ENCODE assay signal across 8 cellular contexts in the genomic region with DNA sequence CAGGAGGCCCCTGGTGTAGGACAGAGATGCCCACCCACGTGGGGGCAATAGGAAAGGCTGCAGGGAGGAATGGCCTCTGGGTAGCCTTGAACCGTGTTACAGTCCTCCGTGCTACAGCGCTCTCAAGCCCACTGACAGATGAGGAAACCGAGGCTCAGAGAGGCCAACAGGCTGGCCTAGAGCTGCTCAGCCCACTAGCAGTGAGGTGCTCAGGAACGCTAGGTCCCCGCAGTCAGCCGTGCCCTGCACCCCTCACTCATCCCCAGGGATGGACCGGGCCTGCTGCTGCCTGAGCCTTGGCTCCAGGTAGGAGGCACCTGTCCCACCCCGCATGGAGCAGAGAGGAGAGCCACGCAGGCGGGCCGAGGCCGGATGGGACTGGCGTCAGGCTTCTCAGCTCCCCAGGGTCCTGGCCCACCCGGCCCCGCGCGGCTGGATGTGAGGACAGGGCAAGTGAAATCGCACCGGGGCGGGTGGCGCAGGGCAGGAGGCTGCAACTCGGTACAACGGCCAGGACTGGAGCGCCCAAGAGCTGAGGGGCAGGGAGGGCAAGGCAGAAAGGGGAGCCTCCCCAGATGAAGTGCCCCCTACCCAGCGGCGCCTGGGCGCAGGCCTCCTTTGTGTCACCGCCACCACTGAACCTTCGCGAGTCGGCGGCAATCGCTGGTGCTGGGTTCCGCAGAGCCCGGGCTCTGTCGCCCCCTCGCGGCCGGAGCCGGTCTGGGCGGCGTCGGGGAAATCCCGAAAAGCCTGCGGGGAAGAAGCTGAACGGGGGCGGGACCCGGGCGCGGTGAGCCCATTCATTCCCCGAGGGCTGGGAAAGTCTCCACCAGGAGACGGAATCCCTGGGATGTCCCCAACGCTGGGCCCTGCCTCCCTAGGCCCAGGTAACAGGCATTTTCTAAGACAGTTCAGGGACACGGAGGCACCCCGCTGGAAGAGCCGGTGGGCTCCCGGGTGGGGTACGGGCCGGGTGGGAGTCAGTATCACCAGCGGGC. TPM values are rescaled to one million over a fixed set of nuclear protein-coding genes. Genes with fewer than 3 reads are reported as not detected.
DNase-seq lines count a peak whose midpoint lies in the region; ATAC-seq and TF ChIP-seq lines count a peak whose summit lies in the region.

No MANE protein-coding gene starts in this region.

- DNase-seq in GM06990 (ENCODE audit: extremely low read depth, insufficient read length), result peak; percentile 84
- DNase-seq in Karpas-422, result peak; percentile 93
- DNase-seq in RWPE1 (ENCODE audit: low spot score), result peak; percentile 71
- DNase-seq in activated T-helper 2 cell treated with anti-CD3 and anti-CD28 coated beads, Interferon-gamma antibody, Interleukin-2, Interleukin-4, amounts not matched to agents 10 μg/mL and 5 μg/mL and 100 μg/mL, durations not matched to agents 14 hours and 24 hours and 36 hours (ENCODE audit: low spot score), result peak; percentile 79
- DNase-seq in foreskin fibroblast, result peak in 1 of 2 donors; percentile 91
- peak; percentile 96 for DNase-seq in osteocyte (ENCODE audit: extremely low spot score, unreplicated experiment)
- peak; percentile 78 to 85 for DNase-seq in thyroid gland

- peak overlapping the region; percentile 57 for H3K9ac ChIP-seq in Karpas-422 (ENCODE audit: low read length)

- H3K4me3 ChIP-seq in GM06990 (replicated peaks; ENCODE audit: low read depth, low read length) (peak overlapping the region; percentile 54), Karpas-422 (ENCODE audit: low read length) (peak overlapping the region; percentile 60; the same call in 1 of the 2 replicates), foreskin fibroblast (ENCODE audit: low read depth in 1 of 2, low read length in 2 of 2) (no peak overlapping the region), thyroid gland (replicated peaks in 1 of 3) (no peak overlapping the region)

- H3K4me3 Mint-ChIP-seq in activated T-helper 2 cell treated with anti-CD3 and anti-CD28 coated beads, Interferon-gamma antibody, Interleukin-2, Interleukin-4, amounts not matched to agents 10 μg/mL and 5 μg/mL and 100 μg/mL, durations not matched to agents 14 hours and 24 hours and 36 hours (ENCODE audit: low read depth), result no peak overlapping the region
- no peak overlapping the region for H3K4me3 Mint-ChIP-seq in osteocyte (ENCODE audit: unreplicated experiment)

- H3K27me3 Mint-ChIP-seq in activated T-helper 2 cell treated with anti-CD3 and anti-CD28 coated beads, Interferon-gamma antibody, Interleukin-2, Interleukin-4, amounts not matched to agents 10 μg/mL and 5 μg/mL and 100 μg/mL, durations not matched to agents 14 hours and 24 hours and 36 hours (ENCODE audit: low read depth), result peaks cover 10% of the 10 kb centered on the region
- H3K27me3 Mint-ChIP-seq in osteocyte (ENCODE audit: unreplicated experiment), result no peaks in the 10 kb centered on the region

- POLR2A ChIA-PET in RWPE1 (lab: Yijun Ruan, JAX; ENCODE audit: low non-redundant PET), result no interaction called here

- peak overlapping the region; percentile 64 for H3K4me2 ChIP-seq in Karpas-422 (ENCODE audit: low read depth, low read length, poor library complexity, severe bottlenecking)

- 23 to 33% methylated on average over 21 to 57 of the region's 62 CpGs for WGBS in thyroid gland, 2 donors

- H2AFZ ChIP-seq in Karpas-422 (ENCODE audit: low read length), result peak overlapping the region; percentile 66; the same call in 1 of the 2 replicates

- H4K20me1 ChIP-seq in Karpas-422 (ENCODE audit: insufficient read depth, low read depth, low read length), result no peaks in the 10 kb centered on the region

- H3K27ac ChIP-seq in Karpas-422 (ENCODE audit: low read length), result peak overlapping the region; percentile 96
- H3K27ac ChIP-seq in RWPE1, result no peak overlapping the region
- no peak overlapping the region for H3K27ac ChIP-seq in thyroid gland

- H3K27me3 ChIP-seq in GM06990 (replicated peaks; ENCODE audit: control insufficient read depth, insufficient read depth, low read length) (no peaks in the 10 kb centered on the region), Karpas-422 (ENCODE audit: low read length) (no peaks in the 10 kb centered on the region), thyroid gland (no peaks in the 10 kb centered on the region)

- H3K36me3 Mint-ChIP-seq in activated T-helper 2 cell treated with anti-CD3 and anti-CD28 coated beads, Interferon-gamma antibody, Interleukin-2, Interleukin-4, amounts not matched to agents 10 μg/mL and 5 μg/mL and 100 μg/mL, durations not matched to agents 14 hours and 24 hours and 36 hours (ENCODE audit: low read depth), result no peaks in the 10 kb centered on the region
- no peaks in the 10 kb centered on the region for H3K36me3 Mint-ChIP-seq in osteocyte (ENCODE audit: unreplicated experiment)

- peaks cover 7% of the 10 kb centered on the region for H3K4me1 Mint-ChIP-seq in activated T-helper 2 cell treated with anti-CD3 and anti-CD28 coated beads, Interferon-gamma antibody, Interleukin-2, Interleukin-4, amounts not matched to agents 10 μg/mL and 5 μg/mL and 100 μg/mL, durations not matched to agents 14 hours and 24 hours and 36 hours (ENCODE audit: low read depth)
- peaks cover 16% of the 10 kb centered on the region for H3K4me1 Mint-ChIP-seq in osteocyte (ENCODE audit: unreplicated experiment)

- H3K27ac Mint-ChIP-seq in activated T-helper 2 cell treated with anti-CD3 and anti-CD28 coated beads, Interferon-gamma antibody, Interleukin-2, Interleukin-4, amounts not matched to agents 10 μg/mL and 5 μg/mL and 100 μg/mL, durations not matched to agents 14 hours and 24 hours and 36 hours, result no peak overlapping the region
- no peak overlapping the region for H3K27ac Mint-ChIP-seq in osteocyte (ENCODE audit: unreplicated experiment)

- no peaks in the 10 kb centered on the region for H3K9me2 ChIP-seq in Karpas-422 (replicated peaks; ENCODE audit: insufficient read depth, low read length)

- TF ChIP-seq CTCF in GM06990 (IDR thresholded peaks at IDR 0.05; ENCODE audit: insufficient read depth, low read length, poor library complexity, severe bottlenecking), result peak; percentile 97
- TF ChIP-seq CTCF in RWPE1 (conservative IDR thresholded peaks at IDR 0.05; ENCODE audit: low read depth), result peak; percentile 95
- TF ChIP-seq CTCF in foreskin fibroblast (IDR thresholded peaks at IDR 0.05; ENCODE audit: low read depth, low read length), result peak; percentile 92
- peak; percentile 99 for TF ChIP-seq CTCF in osteocyte (IDR thresholded peaks at IDR 0.05)
- TF ChIP-seq CTCF in thyroid gland (IDR thresholded peaks at IDR 0.05), result peak; percentile 78 to 97 (median 96)

- H3K79me2 ChIP-seq in Karpas-422 (ENCODE audit: low read length), result no peaks in the 10 kb centered on the region

- no peak for ATAC-seq in HG02938 (IDR thresholded peaks at IDR 0.05; ENCODE audit: unreplicated experiment)

- no peaks in the 10 kb centered on the region for H3K9me3 Mint-ChIP-seq in activated T-helper 2 cell treated with anti-CD3 and anti-CD28 coated beads, Interferon-gamma antibody, Interleukin-2, Interleukin-4, amounts not matched to agents 10 μg/mL and 5 μg/mL and 100 μg/mL, durations not matched to agents 14 hours and 24 hours and 36 hours
- no peaks in the 10 kb centered on the region for H3K9me3 Mint-ChIP-seq in osteocyte (ENCODE audit: unreplicated experiment)

- TF ChIP-seq POLR2A in thyroid gland (IDR thresholded peaks at IDR 0.05), result no peak

- intact Hi-C loops in activated T-helper 2 cell treated with anti-CD3 and anti-CD28 coated beads, Interferon-gamma antibody, Interleukin-2, Interleukin-4, amounts not matched to agents 10 μg/mL and 5 μg/mL and 100 μg/mL, durations not matched to agents 14 hours and 24 hours and 36 hours (cut with micrococcal nuclease), result loop anchor here (2.0 to 5.0 kb wide), 2 partner anchors 83 to 307 kb away; a partner anchor contains a TSS
- intact Hi-C loops in thyroid gland (cut with DNase I), result loop anchor here (5.0 to 10.0 kb wide), 2 partner anchors 82 to 305 kb away; a partner anchor contains a TSS

- H3K4me1 ChIP-seq in Karpas-422 (ENCODE audit: low read length) (peaks cover 72% of the 10 kb centered on the region), thyroid gland (peaks cover 8 to 24% of the 10 kb centered on the region in 2 donors)

- CTCF ChIA-PET in RWPE1 (lab: Yijun Ruan, JAX), result interaction anchor here (0.5 to 1.4 kb wide), 12 partner anchors 9 to 599 kb away, joined by 3 to 8 read pairs (median 3); no protein-coding TSS in a partner anchor

- H3K9me3 ChIP-seq in Karpas-422 (ENCODE audit: low read length), result no peaks in the 10 kb centered on the region
- no peaks in the 10 kb centered on the region for H3K9me3 ChIP-seq in thyroid gland

- H3K36me3 ChIP-seq in GM06990 (ENCODE audit: control insufficient read depth, insufficient read depth, low read length) (no peaks in the 10 kb centered on the region), Karpas-422 (ENCODE audit: insufficient read depth, low read length) (no peaks in the 10 kb centered on the region), thyroid gland (no peaks in the 10 kb centered on the region)

RNA-seq across cellular contexts. Expression of a gene that starts 8.4 kb away (rescaled TPM):
- 30.3 and 45.6 TPM in 2 replicates for total RNA-seq in Karpas-422 (2014; rRNA removed; shearing (Covaris generic); ENCODE audit: low replicate concordance)
- 9.4 and 9.6 TPM in 2 replicates for total RNA-seq in activated T-helper 2 cell treated with anti-CD3 and anti-CD28 coated beads, Interferon-gamma antibody, Interleukin-2, Interleukin-4, amounts not matched to agents 10 μg/mL and 5 μg/mL and 100 μg/mL, durations not matched to agents 14 hours and 24 hours and 36 hours
- total RNA-seq in osteocyte, result 19.0 and 22.6 TPM in 2 replicates
- 10 to 100 TPM; 17.5 to 30.0 (median 24.3) TPM for total RNA-seq in thyroid gland

RNA-seq across cellular contexts. Expression of a gene that starts 10.5 kb away (rescaled TPM):
- total RNA-seq in Karpas-422 (2014; rRNA removed; shearing (Covaris generic); ENCODE audit: low replicate concordance), result 16.3 and 21.7 TPM in 2 replicates
- total RNA-seq in activated T-helper 2 cell treated with anti-CD3 and anti-CD28 coated beads, Interferon-gamma antibody, Interleukin-2, Interleukin-4, amounts not matched to agents 10 μg/mL and 5 μg/mL and 100 μg/mL, durations not matched to agents 14 hours and 24 hours and 36 hours, result 10.3 TPM in 2 replicates
- total RNA-seq in osteocyte, result 0.52 and 0.56 TPM in 2 replicates
- 10 to 100 TPM in 1 of 4 donors, 1 to 10 TPM in 3; 1.6 to 15.9 (median 4.1) TPM for total RNA-seq in thyroid gland

RNA-seq across cellular contexts. Expression of a gene that starts 44.9 kb away (rescaled TPM):
- 1,081 and 1,189 TPM in 2 replicates for total RNA-seq in Karpas-422 (2014; rRNA removed; shearing (Covaris generic); ENCODE audit: low replicate concordance)
- 1,309 and 1,313 TPM in 2 replicates for total RNA-seq in activated T-helper 2 cell treated with anti-CD3 and anti-CD28 coated beads, Interferon-gamma antibody, Interleukin-2, Interleukin-4, amounts not matched to agents 10 μg/mL and 5 μg/mL and 100 μg/mL, durations not matched to agents 14 hours and 24 hours and 36 hours
- total RNA-seq in osteocyte (354 and 363 TPM in 2 replicates), thyroid gland (100 to 1,000 TPM; 342 to 807 (median 472) TPM)

Comparison
In these comparisons a context has a peak if more than half of its experiments do, and no peak if none do; other contexts are left out.
1. H3K4me3 ChIP-seq: peak in GM06990 (single experiment) and Karpas-422 (single experiment); none in foreskin fibroblast (0 of 2) and thyroid gland (0 of 3).
2. Peak in every context shown above with its lines, with median percentiles within 50 percentile points of each other: CTCF ChIP-seq.